Comparison of ENCODE assay signal across 20 cellular contexts in genomic region chr7:23108995-23109394, GRCh38. TPM values are rescaled to one million over a fixed set of nuclear protein-coding genes. Genes with fewer than 3 reads are reported as not detected.
DNase-seq lines count a peak whose midpoint lies in the region; ATAC-seq and TF ChIP-seq lines count a peak whose summit lies in the region.
"Had no signal": no experiment of that assay in that cellular context is flagged by ENCODE, and none has a peak within 500 bp of the region (broad histone marks: within the 10 kb centered on the region; RNA-seq: fewer than 3 reads in every experiment).

No MANE protein-coding gene starts in this region.

- TF ChIP-seq CTCF in DND-41 (IDR thresholded peaks at IDR 0.05; ENCODE audit: borderline replicate concordance, extremely low read depth, low read length, poor library complexity, severe bottlenecking) (no peak), dorsolateral prefrontal cortex (IDR thresholded peaks at IDR 0.05 in 54 of 56, conservative IDR thresholded peaks at IDR 0.05 in 2 of 56; ENCODE audit: low read depth in 1 of 56, partially characterized antibody in 56 of 56) (no peak), neural progenitor cell (IDR thresholded peaks at IDR 0.05) (no peak), BE2C (IDR thresholded peaks at IDR 0.05; ENCODE audit: low read depth, low read length) (no peak)

- H3K36me3 ChIP-seq in DND-41 (ENCODE audit: insufficient read depth, low read length) (no peaks in the 10 kb centered on the region; the same call in 1 of the 2 replicates), HUES48 (ENCODE audit: control insufficient read depth, insufficient read depth, low read length) (no peaks in the 10 kb centered on the region), neural progenitor cell (no peaks in the 10 kb centered on the region), BE2C (no peaks in the 10 kb centered on the region)
- H3K36me3 ChIP-seq: SJCRH30 had no signal

- peaks cover 12% of the 10 kb centered on the region for H3F3A ChIP-seq in neural progenitor cell (ENCODE audit: low read depth)

- no peaks in the 10 kb centered on the region for H3K9me3 ChIP-seq in DND-41 (ENCODE audit: insufficient read depth, low read length, severe bottlenecking)
- no peaks in the 10 kb centered on the region for H3K9me3 ChIP-seq in HUES48 (ENCODE audit: control insufficient read depth, insufficient read depth, low read length)
- no peaks in the 10 kb centered on the region for H3K9me3 ChIP-seq in neural progenitor cell (ENCODE audit: low read depth)
- H3K9me3 ChIP-seq in BE2C: no peaks in the 10 kb centered on the region
- H3K9me3 ChIP-seq: SJCRH30 had no signal

- H3K27me3 ChIP-seq in DND-41 (ENCODE audit: insufficient read depth, low read length, poor library complexity) (no peaks in the 10 kb centered on the region), HUES48 (ENCODE audit: control insufficient read depth, insufficient read depth, low read length) (no peaks in the 10 kb centered on the region), dorsolateral prefrontal cortex (no peaks in the 10 kb centered on the region), neural progenitor cell (no peaks in the 10 kb centered on the region), BE2C (no peaks in the 10 kb centered on the region)
- H3K27me3 ChIP-seq: SJCRH30 had no signal

- H3K27ac ChIP-seq in DND-41 (ENCODE audit: low read length) (no peak overlapping the region), HUES48 (ENCODE audit: low read depth, low read length) (no peak overlapping the region), dorsolateral prefrontal cortex (no peak overlapping the region), neural progenitor cell (no peak overlapping the region)
- H3K27ac ChIP-seq: C4-2B, PC-9, RWPE1, SJCRH30 had no signal

- H3K79me2 ChIP-seq in DND-41 (ENCODE audit: insufficient read depth, low read length) (peaks cover 47% of the 10 kb centered on the region), neural progenitor cell (ENCODE audit: low read depth) (peaks cover 90% of the 10 kb centered on the region)

- DNase-seq in DND-41: no peak
- DNase-seq in dorsolateral prefrontal cortex: no peak
- no peak for DNase-seq in neural progenitor cell (ENCODE audit: low spot score)
- no peak for DNase-seq in posterior vena cava (ENCODE audit: low spot score)
- DNase-seq in BE2C: no peak
- DNase-seq in left lobe of liver (ENCODE audit: low spot score): no peak
- DNase-seq: ACHN, COR-L47, DMS 273 treated with DMSO at 0.1 percent for 48 hours, GF-D8, NCI-H1048, NCI-H1436, NCI-H2029 treated with DMSO at 0.1 percent for 48 hours, NCI-H2171, NCI-H526, PC-9, SJCRH30 had no signal

- H3K9ac ChIP-seq in DND-41 (ENCODE audit: low read depth, low read length) (no peak overlapping the region), HUES48 (ENCODE audit: low read depth, low read length) (no peak overlapping the region), neural progenitor cell (no peak overlapping the region)

- H3K9me3 Mint-ChIP-seq in neural progenitor cell: no peaks in the 10 kb centered on the region

- H3K4me1 ChIP-seq in DND-41 (ENCODE audit: insufficient read depth, low read length) (peaks cover 36% of the 10 kb centered on the region), HUES48 (ENCODE audit: control insufficient read depth, insufficient read depth, low read length) (peaks cover 39% of the 10 kb centered on the region), neural progenitor cell (peaks cover 43% of the 10 kb centered on the region), BE2C (no peaks in the 10 kb centered on the region; the same call in 1 of the 2 replicates)
- H3K4me1 ChIP-seq: SJCRH30 had no signal

- H3K4me2 ChIP-seq in DND-41 (ENCODE audit: insufficient read depth, low read length) (peak overlapping the region; percentile 74; the same call in 1 of the 2 replicates), neural progenitor cell (peak overlapping the region; percentile 97)

- H3K4me1 Mint-ChIP-seq in neural progenitor cell: peaks cover 43% of the 10 kb centered on the region

- ATAC-seq in DND-41 (ENCODE audit: insufficient read depth, low read depth): no peak
- ATAC-seq in left lobe of liver: no peak

- H2AFZ ChIP-seq in DND-41 (ENCODE audit: low read depth, low read length) (no peak overlapping the region), neural progenitor cell (replicated peaks) (no peak overlapping the region)
- H2AFZ ChIP-seq: PC-9 had no signal

- H3K27ac Mint-ChIP-seq in neural progenitor cell: no peak overlapping the region

- no peak overlapping the region for H3K4me3 Mint-ChIP-seq in neural progenitor cell

- H3K36me3 Mint-ChIP-seq in neural progenitor cell: peaks cover 30% of the 10 kb centered on the region

- H4K20me1 ChIP-seq in DND-41 (ENCODE audit: insufficient read depth, low read length): peaks cover 5% of the 10 kb centered on the region; the same call in 1 of the 2 replicates
- H4K20me1 ChIP-seq in neural progenitor cell (ENCODE audit: low read depth): peaks cover 64% of the 10 kb centered on the region

- H3K4me3 ChIP-seq in DND-41 (ENCODE audit: low read depth in 1 of 2, low read length in 2 of 2): no peak overlapping the region
- peak overlapping the region; percentile 86; the same call in 1 of the 2 replicates for H3K4me3 ChIP-seq in HUES48 (ENCODE audit: low read depth, low read length)
- H3K4me3 ChIP-seq in dorsolateral prefrontal cortex: peak overlapping the region in 34 of 59 donors; percentile 75 to 99 (median 96)
- H3K4me3 ChIP-seq in neural progenitor cell: peak overlapping the region; percentile 90
- no peak overlapping the region for H3K4me3 ChIP-seq in BE2C (ENCODE audit: low read depth, low read length)
- H3K4me3 ChIP-seq: SJCRH30 had no signal

- H3K27me3 Mint-ChIP-seq in neural progenitor cell (ENCODE audit: insufficient read depth, low read depth): peaks cover 3% of the 10 kb centered on the region

- intact Hi-C loops in dorsolateral prefrontal cortex (cut with DNase I): loop anchor here (5.0 to 10.0 kb wide), 2 partner anchors 97 to 186 kb away; partner anchors contain the start of genes MALSU1 (in 2 of the 2) and HYCC1 (in 1 of the 2)
- intact Hi-C loops in posterior vena cava (cut with DNase I): no loop called here

RNA-seq across cellular contexts. Expression of gene KLHL7, which starts 3.4 kb away (rescaled TPM):
- 10 to 100 TPM; 25.2 to 72.8 (median 49.2) TPM for total RNA-seq in dorsolateral prefrontal cortex
- total RNA-seq in neural progenitor cell (ENCODE audit: low replicate concordance): 96.7 and 117 TPM in 2 replicates
- total RNA-seq in posterior vena cava: 10 to 100 TPM; 26.0 to 28.6 TPM
- polyA plus RNA-seq in BE2C (2012; ENCODE audit: insufficient read depth, insufficient read length, low read depth): 9.6 TPM
- 8.6 TPM for total RNA-seq in left lobe of liver

Comparison
In these comparisons a context has a peak if more than half of its experiments do, and no peak if none do; other contexts are left out.
1. H3K4me3 ChIP-seq: peak in HUES48 (single experiment), dorsolateral prefrontal cortex (34 of 59) and neural progenitor cell (single experiment); none in DND-41 (0 of 2) and BE2C (single experiment).
2. intact Hi-C loops: an anchor here in dorsolateral prefrontal cortex (5.0 to 10.0 kb wide); none called in posterior vena cava.